In genomic region chr10:26650406-26650805, GRCh38 we compare ENCODE assay signal across 22 cellular contexts. TPM values are rescaled to one million over a fixed set of nuclear protein-coding genes. Genes with fewer than 3 reads are reported as not detected.
DNase-seq lines count a peak whose midpoint lies in the region; FAIRE-seq and TF ChIP-seq lines count a peak whose summit lies in the region.
"Had no signal": no experiment of that assay in that cellular context is flagged by ENCODE, and none has a peak within 500 bp of the region (broad histone marks: within the 10 kb centered on the region; RNA-seq: fewer than 3 reads in every experiment).

No MANE protein-coding gene starts in this region.

- FAIRE-seq in GM12891 (lab: Jason Lieb, UNC) = no peak
- FAIRE-seq: A204.1, GM19239, H1, HTR-8/SVneo had no signal

- DNase-seq in GM12891 (ENCODE audit: insufficient read length, low spot score) (no peak), MV-4-11 (lab: John Stamatoyannopoulos, UW) (peak; percentile 30), SK-N-MC (ENCODE audit: low read depth, low spot score) (no peak), myocyte (ENCODE audit: low read depth) (peak; percentile 3), ureter (ENCODE audit: low spot score) (no peak), NCI-H774 (lab: John Stamatoyannopoulos, UW) (no peak), NCI-H1048 (lab: John Stamatoyannopoulos, UW) (no peak)
- DNase-seq: ACHN; BE2C; C1 segment of cervical spinal cord; CD4-positive, CD25-positive, alpha-beta regulatory T cell; CD8-positive, alpha-beta memory T cell; COR-L47; DMS153; DMS79; GDM1; H9; IMR-90 had no signal

- H3K36me3 ChIP-seq in SK-N-MC (ENCODE audit: insufficient read depth, low read length) = peaks cover 9% of the 10 kb centered on the region; the same call in 1 of the 2 replicates
- H3K36me3 ChIP-seq: BE2C had no signal

- H3K9ac ChIP-seq in SK-N-MC (ENCODE audit: insufficient read length) = no peak overlapping the region

- 0 out of 2 replicates have a peak overlapping the region, but pooled peaks have one; percentile 13 for H3K27ac ChIP-seq in SK-N-MC

- TF ChIP-seq POLR2A in GM12891 (IDR thresholded peaks at IDR 0.05; ENCODE audit: low read depth, low read length) = no peak

- no peaks in the 10 kb centered on the region for H3K9me3 ChIP-seq in SK-N-MC (ENCODE audit: low read depth, low read length)
- H3K9me3 ChIP-seq: BE2C had no signal

- H3K4me3 ChIP-seq in SK-N-MC = no peak overlapping the region

TF ChIP-seq in GM12891, 5 proteins besides CTCF, POLR2A, EP300 and RAD21:
- TF ChIP-seq POU2F2 (IDR thresholded peaks at IDR 0.05; ENCODE audit: low read depth, low read length) (no peak), TAF1 (IDR thresholded peaks at IDR 0.05; ENCODE audit: low read depth, low read length) (no peak), POLR2AphosphoS5 (IDR thresholded peaks at IDR 0.05; ENCODE audit: low read depth, low read length) (no peak), PAX5 (IDR thresholded peaks at IDR 0.05; ENCODE audit: insufficient read depth, low read length, severe bottlenecking) (no peak), SPI1 (IDR thresholded peaks at IDR 0.05; ENCODE audit: low read depth, low read length) (peak; percentile 65)
TF ChIP-seq in GM12891: peak in this region for 1.

RNA-seq across cellular contexts. Expression of gene PDSS1, which starts 47.1 kb away (rescaled TPM):
- polyA plus RNA-seq in GM12891 (2012; ENCODE audit: low read depth, missing spikeins) = 12.6 TPM
- total RNA-seq in myocyte (2.0 and 5.0 TPM in 2 replicates), ureter (8.8 TPM)
- 2.0 TPM for polyA plus RNA-seq in myocyte (2012)

Comparison
In these comparisons a context has a peak if more than half of its experiments do, and no peak if none do; other contexts are left out.
1. DNase-seq: peak in MV-4-11 (single experiment) and myocyte (single experiment); none in GM12891 (single experiment), SK-N-MC (single experiment), ureter (single experiment), NCI-H774 (single experiment) and NCI-H1048 (single experiment).